In genomic region chr1:53681647-53682368, GRCh38 we compare ENCODE assay signal across 1 cellular context.
TF ChIP-seq lines count a peak whose summit lies in the region.

No MANE protein-coding gene starts in this region.

TF ChIP-seq in HEK293, 187 proteins besides CTCF, POLR2A, EP300 and RAD21 (continued from another document):
- no peak for TF ChIP-seq ZNF391 (tag by site-specific recombination; IDR thresholded peaks at IDR 0.05; ENCODE audit: borderline replicate concordance, low read depth)
- TF ChIP-seq ZSCAN23 (tag by site-specific recombination; IDR thresholded peaks at IDR 0.05): no peak
- no peak for TF ChIP-seq ZNF510 (tag by site-specific recombination; IDR thresholded peaks at IDR 0.05; ENCODE audit: insufficient replicate concordance)
- peak; percentile 79 for TF ChIP-seq ZNF341 (tag by site-specific recombination; IDR thresholded peaks at IDR 0.05; ENCODE audit: low read depth)
- TF ChIP-seq, protein P1, sequence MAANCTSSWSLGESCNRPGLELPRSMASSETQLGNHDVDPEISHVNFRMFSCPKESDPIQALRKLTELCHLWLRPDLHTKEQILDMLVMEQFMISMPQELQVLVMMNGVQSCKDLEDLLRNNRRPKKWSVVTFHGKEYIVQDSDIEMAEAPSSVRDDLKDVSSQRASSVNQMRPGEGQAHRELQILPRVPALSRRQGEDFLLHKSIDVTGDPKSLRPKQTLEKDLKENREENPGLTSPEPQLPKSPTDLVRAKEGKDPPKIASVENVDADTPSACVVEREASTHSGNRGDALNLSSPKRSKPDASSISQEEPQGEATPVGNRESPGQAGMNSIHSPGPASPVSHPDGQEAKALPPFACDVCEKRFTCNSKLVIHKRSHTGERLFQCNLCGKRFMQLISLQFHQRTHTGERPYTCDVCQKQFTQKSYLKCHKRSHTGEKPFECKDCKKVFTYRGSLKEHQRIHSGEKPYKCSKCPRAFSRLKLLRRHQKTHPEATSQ (tag by site-specific recombination; IDR thresholded peaks at IDR 0.05): no peak
- no peak for TF ChIP-seq ZNF394 (tag by site-specific recombination; IDR thresholded peaks at IDR 0.05; ENCODE audit: borderline replicate concordance)
- TF ChIP-seq ZBTB17 (tag by site-specific recombination; IDR thresholded peaks at IDR 0.05): no peak; the same call in 1 of the 2 replicates
- TF ChIP-seq ZNF423 (tag by site-specific recombination; IDR thresholded peaks at IDR 0.05): no peak
- TF ChIP-seq, protein P2, sequence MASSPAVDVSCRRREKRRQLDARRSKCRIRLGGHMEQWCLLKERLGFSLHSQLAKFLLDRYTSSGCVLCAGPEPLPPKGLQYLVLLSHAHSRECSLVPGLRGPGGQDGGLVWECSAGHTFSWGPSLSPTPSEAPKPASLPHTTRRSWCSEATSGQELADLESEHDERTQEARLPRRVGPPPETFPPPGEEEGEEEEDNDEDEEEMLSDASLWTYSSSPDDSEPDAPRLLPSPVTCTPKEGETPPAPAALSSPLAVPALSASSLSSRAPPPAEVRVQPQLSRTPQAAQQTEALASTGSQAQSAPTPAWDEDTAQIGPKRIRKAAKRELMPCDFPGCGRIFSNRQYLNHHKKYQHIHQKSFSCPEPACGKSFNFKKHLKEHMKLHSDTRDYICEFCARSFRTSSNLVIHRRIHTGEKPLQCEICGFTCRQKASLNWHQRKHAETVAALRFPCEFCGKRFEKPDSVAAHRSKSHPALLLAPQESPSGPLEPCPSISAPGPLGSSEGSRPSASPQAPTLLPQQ (tag by site-specific recombination; IDR thresholded peaks at IDR 0.05): no peak
- no peak for TF ChIP-seq PRDM10 (tag by site-specific recombination; IDR thresholded peaks at IDR 0.05)
- TF ChIP-seq ZBTB7A (tag by site-specific recombination; IDR thresholded peaks at IDR 0.05; ENCODE audit: low read depth): no peak
- TF ChIP-seq, protein P3, sequence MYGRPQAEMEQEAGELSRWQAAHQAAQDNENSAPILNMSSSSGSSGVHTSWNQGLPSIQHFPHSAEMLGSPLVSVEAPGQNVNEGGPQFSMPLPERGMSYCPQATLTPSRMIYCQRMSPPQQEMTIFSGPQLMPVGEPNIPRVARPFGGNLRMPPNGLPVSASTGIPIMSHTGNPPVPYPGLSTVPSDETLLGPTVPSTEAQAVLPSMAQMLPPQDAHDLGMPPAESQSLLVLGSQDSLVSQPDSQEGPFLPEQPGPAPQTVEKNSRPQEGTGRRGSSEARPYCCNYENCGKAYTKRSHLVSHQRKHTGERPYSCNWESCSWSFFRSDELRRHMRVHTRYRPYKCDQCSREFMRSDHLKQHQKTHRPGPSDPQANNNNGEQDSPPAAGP (tag by site-specific recombination; IDR thresholded peaks at IDR 0.05): no peak
- no peak for TF ChIP-seq ZNF473 (tag by site-specific recombination; IDR thresholded peaks at IDR 0.05)
- no peak for TF ChIP-seq ZNF629 (tag by site-specific recombination; IDR thresholded peaks at IDR 0.05)
- TF ChIP-seq HOXA7 (CRISPR knock-in tag; IDR thresholded peaks at IDR 0.05; ENCODE audit: borderline replicate concordance): no peak
- peak; percentile 99 for TF ChIP-seq ZNF664 (tag by site-specific recombination; IDR thresholded peaks at IDR 0.05)
- TF ChIP-seq SP2 (tag by site-specific recombination; IDR thresholded peaks at IDR 0.05): no peak
- TF ChIP-seq ZNF23 (tag by site-specific recombination; IDR thresholded peaks at IDR 0.05; ENCODE audit: borderline replicate concordance): no peak
- TF ChIP-seq ZNF624 (tag by site-specific recombination; IDR thresholded peaks at IDR 0.05): no peak
- 0 out of 2 replicates have a peak, but pooled peaks have one; percentile 9 for TF ChIP-seq ZNF449 (tag by site-specific recombination; IDR thresholded peaks at IDR 0.05)
- TF ChIP-seq ZBTB10 (tag by site-specific recombination; IDR thresholded peaks at IDR 0.05): no peak
- peak; percentile 26; the same call in 1 of the 2 replicates for TF ChIP-seq ZBTB8A (tag by site-specific recombination; IDR thresholded peaks at IDR 0.05)
- TF ChIP-seq KLF7 (tag by site-specific recombination; IDR thresholded peaks at IDR 0.05; ENCODE audit: borderline replicate concordance): no peak
- no peak for TF ChIP-seq ZNF530 (tag by site-specific recombination; IDR thresholded peaks at IDR 0.05; ENCODE audit: low read depth)
- no peak for TF ChIP-seq ZNF48 (tag by site-specific recombination; IDR thresholded peaks at IDR 0.05)
- TF ChIP-seq ZNF654 (tag by site-specific recombination; IDR thresholded peaks at IDR 0.05; ENCODE audit: low read depth): peak; percentile 35
- no peak for TF ChIP-seq ZNF214 (tag by site-specific recombination; IDR thresholded peaks at IDR 0.05; ENCODE audit: borderline replicate concordance)
- no peak for TF ChIP-seq ZNF677 (tag by site-specific recombination; IDR thresholded peaks at IDR 0.05)
- TF ChIP-seq, protein P4, sequence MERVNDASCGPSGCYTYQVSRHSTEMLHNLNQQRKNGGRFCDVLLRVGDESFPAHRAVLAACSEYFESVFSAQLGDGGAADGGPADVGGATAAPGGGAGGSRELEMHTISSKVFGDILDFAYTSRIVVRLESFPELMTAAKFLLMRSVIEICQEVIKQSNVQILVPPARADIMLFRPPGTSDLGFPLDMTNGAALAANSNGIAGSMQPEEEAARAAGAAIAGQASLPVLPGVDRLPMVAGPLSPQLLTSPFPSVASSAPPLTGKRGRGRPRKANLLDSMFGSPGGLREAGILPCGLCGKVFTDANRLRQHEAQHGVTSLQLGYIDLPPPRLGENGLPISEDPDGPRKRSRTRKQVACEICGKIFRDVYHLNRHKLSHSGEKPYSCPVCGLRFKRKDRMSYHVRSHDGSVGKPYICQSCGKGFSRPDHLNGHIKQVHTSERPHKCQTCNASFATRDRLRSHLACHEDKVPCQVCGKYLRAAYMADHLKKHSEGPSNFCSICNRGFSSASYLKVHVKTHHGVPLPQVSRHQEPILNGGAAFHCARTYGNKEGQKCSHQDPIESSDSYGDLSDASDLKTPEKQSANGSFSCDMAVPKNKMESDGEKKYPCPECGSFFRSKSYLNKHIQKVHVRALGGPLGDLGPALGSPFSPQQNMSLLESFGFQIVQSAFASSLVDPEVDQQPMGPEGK (tag by site-specific recombination; IDR thresholded peaks at IDR 0.05): no peak; the same call in 1 of the 2 replicates
- TF ChIP-seq OSR2 (tag by site-specific recombination; IDR thresholded peaks at IDR 0.05): no peak
- TF ChIP-seq, protein P5, sequence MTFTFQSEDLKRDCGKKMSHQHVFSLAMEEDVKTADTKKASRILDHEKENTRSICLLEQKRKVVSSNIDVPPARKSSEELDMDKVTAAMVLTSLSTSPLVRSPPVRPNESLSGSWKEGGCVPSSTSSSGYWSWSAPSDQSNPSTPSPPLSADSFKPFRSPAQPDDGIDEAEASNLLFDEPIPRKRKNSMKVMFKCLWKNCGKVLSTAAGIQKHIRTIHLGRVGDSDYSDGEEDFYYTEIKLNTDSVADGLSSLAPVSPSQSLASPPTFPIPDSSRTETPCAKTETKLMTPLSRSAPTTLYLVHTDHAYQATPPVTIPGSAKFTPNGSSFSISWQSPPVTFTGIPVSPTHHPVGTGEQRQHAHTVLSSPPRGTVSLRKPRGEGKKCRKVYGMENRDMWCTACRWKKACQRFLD (tag by site-specific recombination; IDR thresholded peaks at IDR 0.05): no peak
- TF ChIP-seq ZNF202 (tag by site-specific recombination; IDR thresholded peaks at IDR 0.05; ENCODE audit: borderline replicate concordance): no peak
- no peak for TF ChIP-seq ZNF155 (tag by site-specific recombination; IDR thresholded peaks at IDR 0.05)
- TF ChIP-seq ZNF24 (tag by site-specific recombination; IDR thresholded peaks at IDR 0.05): no peak
- TF ChIP-seq ZNF785 (tag by site-specific recombination; IDR thresholded peaks at IDR 0.05): no peak
- TF ChIP-seq ZNF398 (tag by site-specific recombination; IDR thresholded peaks at IDR 0.05): no peak; the same call in 1 of the 2 replicates
TF ChIP-seq in HEK293: peak in this region for 10.
